Comparison of ENCODE assay signal across 8 cellular contexts in genomic region chr2:60735496-60736250, GRCh38. TPM values are rescaled to one million over a fixed set of nuclear protein-coding genes. Genes with fewer than 3 reads are reported as not detected.
DNase-seq lines count a peak whose midpoint lies in the region; ATAC-seq and TF ChIP-seq lines count a peak whose summit lies in the region.

No MANE protein-coding gene starts in this region.

- H3K36me3 Mint-ChIP-seq in T-helper 1 cell treated with Interleukin-12 subunit alpha and Interleukin-12 subunit beta and Interleukin-4 antibody, amounts not matched to agents 30 μg/mL and 1 μg/mL, for 36 hours (ENCODE audit: low read depth) = no peaks in the 10 kb centered on the region
- no peaks in the 10 kb centered on the region for H3K36me3 Mint-ChIP-seq in progenitor cell of endocrine pancreas (ENCODE audit: insufficient read depth)

- DNase-seq in T-helper 1 cell = no peak
- DNase-seq in activated CD8-positive, alpha-beta memory T cell treated with anti-CD3 and anti-CD28 coated beads for 24 hours = peak; percentile 59
- no peak for DNase-seq in fibroblast of mammary gland (ENCODE audit: low read depth)
- DNase-seq in progenitor cell of endocrine pancreas (ENCODE audit: low spot score, unreplicated experiment) = no peak
- no peak for DNase-seq in A172 (ENCODE audit: low spot score)
- no peak for DNase-seq in H4 (ENCODE audit: low spot score)

- TF ChIP-seq CTCF in fibroblast of mammary gland (conservative IDR thresholded peaks at IDR 0.05; ENCODE audit: control insufficient read depth, insufficient read depth, low read depth, low read length) (no peak), progenitor cell of endocrine pancreas (IDR thresholded peaks at IDR 0.05; ENCODE audit: unreplicated experiment) (no peak)

- ATAC-seq in HG03135 (IDR thresholded peaks at IDR 0.05; ENCODE audit: unreplicated experiment) = no peak

- peak overlapping the region; percentile 8 for H3K4me3 ChIP-seq in fibroblast of mammary gland (ENCODE audit: control insufficient read depth, low read depth, low read length)

- peaks cover 49% of the 10 kb centered on the region for H3K27me3 Mint-ChIP-seq in T-helper 1 cell treated with Interleukin-12 subunit alpha and Interleukin-12 subunit beta and Interleukin-4 antibody, amounts not matched to agents 30 μg/mL and 1 μg/mL, for 36 hours (ENCODE audit: low read depth)
- H3K27me3 Mint-ChIP-seq in progenitor cell of endocrine pancreas = peaks cover 33% of the 10 kb centered on the region

- H3K4me3 Mint-ChIP-seq in T-helper 1 cell treated with Interleukin-12 subunit alpha and Interleukin-12 subunit beta and Interleukin-4 antibody, amounts not matched to agents 30 μg/mL and 1 μg/mL, for 36 hours = peak overlapping the region; percentile 84
- peak overlapping the region; percentile 74 for H3K4me3 Mint-ChIP-seq in progenitor cell of endocrine pancreas (ENCODE audit: low read depth)

- H3K27ac Mint-ChIP-seq in T-helper 1 cell treated with Interleukin-12 subunit alpha and Interleukin-12 subunit beta and Interleukin-4 antibody, amounts not matched to agents 30 μg/mL and 1 μg/mL, for 36 hours = no peak overlapping the region
- no peak overlapping the region for H3K27ac Mint-ChIP-seq in progenitor cell of endocrine pancreas

- H3K4me1 Mint-ChIP-seq in T-helper 1 cell treated with Interleukin-12 subunit alpha and Interleukin-12 subunit beta and Interleukin-4 antibody, amounts not matched to agents 30 μg/mL and 1 μg/mL, for 36 hours (ENCODE audit: low read depth) = peaks cover 8% of the 10 kb centered on the region
- H3K4me1 Mint-ChIP-seq in progenitor cell of endocrine pancreas (ENCODE audit: low read depth) = peaks cover 1% of the 10 kb centered on the region

- no peaks in the 10 kb centered on the region for H3K9me3 Mint-ChIP-seq in T-helper 1 cell treated with Interleukin-12 subunit alpha and Interleukin-12 subunit beta and Interleukin-4 antibody, amounts not matched to agents 30 μg/mL and 1 μg/mL, for 36 hours
- peaks cover 2% of the 10 kb centered on the region for H3K9me3 Mint-ChIP-seq in progenitor cell of endocrine pancreas (ENCODE audit: low read depth)

RNA-seq across cellular contexts. Expression of gene PAPOLG, which starts 20.4 kb away (rescaled TPM):
- 28.1 and 31.8 TPM in 2 replicates for total RNA-seq in progenitor cell of endocrine pancreas
- 17.0 and 19.2 TPM in 2 replicates for total RNA-seq in A172 (2014; rRNA removed; shearing (Covaris generic))
- 9.6 and 11.8 TPM in 2 replicates for total RNA-seq in H4 (2014; rRNA removed; shearing (Covaris generic))
